ENCODE assay signal across 8 cellular contexts in genomic region chr7:101165958-101166602, GRCh38. TPM values are rescaled to one million over a fixed set of nuclear protein-coding genes. Genes with fewer than 3 reads are reported as not detected.
DNase-seq lines count a peak whose midpoint lies in the region; ATAC-seq and TF ChIP-seq lines count a peak whose summit lies in the region.

No MANE protein-coding gene starts in this region.

- H3K36me3 Mint-ChIP-seq in GM23338 (ENCODE audit: low read depth) (no peaks in the 10 kb centered on the region; the same call in 2 of the 3 replicates), immature natural killer cell (no peaks in the 10 kb centered on the region)
- H3K36me3 Mint-ChIP-seq in activated T-helper 1 cell treated with anti-CD3 and anti-CD28 coated beads, Interleukin-12 subunit alpha, Interleukin-12 subunit beta, Interleukin-2, Interleukin-4 antibody, amounts not matched to agents 30 ng/mL and 10 ng/mL and 1 ng/mL, durations not matched to agents 14 hours and 24 hours and 36 hours (ENCODE audit: low read depth): peaks cover 7% of the 10 kb centered on the region

- H3K27ac ChIP-seq in ACC112 (ENCODE audit: low read depth, low read length) (no peak overlapping the region), GM23338 (ENCODE audit: low read depth) (no peak overlapping the region)

- H3K27ac Mint-ChIP-seq in GM23338 (no peak overlapping the region), immature natural killer cell (peak overlapping the region in 4 of 6 donors; percentile 4 to 61 (median 56))
- peak overlapping the region; percentile 82 for H3K27ac Mint-ChIP-seq in activated T-helper 1 cell treated with anti-CD3 and anti-CD28 coated beads, Interleukin-12 subunit alpha, Interleukin-12 subunit beta, Interleukin-2, Interleukin-4 antibody, amounts not matched to agents 30 ng/mL and 10 ng/mL and 1 ng/mL, durations not matched to agents 14 hours and 24 hours and 36 hours

- peaks cover 10% of the 10 kb centered on the region; the same call in 1 of the 2 replicates for H4K20me1 ChIP-seq in GM23338 (replicated peaks; ENCODE audit: insufficient read depth)

- H3K27me3 Mint-ChIP-seq in GM23338 (ENCODE audit: insufficient read depth, low read depth, poor library complexity) (peaks cover 78% of the 10 kb centered on the region), immature natural killer cell (ENCODE audit: low read depth in 3 of 3) (peaks cover 49 to 62% (median 62%) of the 10 kb centered on the region in 3 donors)
- peaks cover 68% of the 10 kb centered on the region for H3K27me3 Mint-ChIP-seq in activated T-helper 1 cell treated with anti-CD3 and anti-CD28 coated beads, Interleukin-12 subunit alpha, Interleukin-12 subunit beta, Interleukin-2, Interleukin-4 antibody, amounts not matched to agents 30 ng/mL and 10 ng/mL and 1 ng/mL, durations not matched to agents 14 hours and 24 hours and 36 hours (ENCODE audit: insufficient read depth)

- no peaks in the 10 kb centered on the region; the same call in 1 of the 3 replicates for H3K9me3 Mint-ChIP-seq in GM23338
- H3K9me3 Mint-ChIP-seq in activated T-helper 1 cell treated with anti-CD3 and anti-CD28 coated beads, Interleukin-12 subunit alpha, Interleukin-12 subunit beta, Interleukin-2, Interleukin-4 antibody, amounts not matched to agents 30 ng/mL and 10 ng/mL and 1 ng/mL, durations not matched to agents 14 hours and 24 hours and 36 hours: no peaks in the 10 kb centered on the region
- peaks cover 0 to 11% (median 0%) of the 10 kb centered on the region in 6 donors for H3K9me3 Mint-ChIP-seq in immature natural killer cell

- peak; percentile 75 for DNase-seq in GM23338 (ENCODE audit: low spot score)
- no peak for DNase-seq in activated T-helper 1 cell treated with anti-CD3 and anti-CD28 coated beads, Interleukin-12 subunit alpha, Interleukin-12 subunit beta, Interleukin-2, Interleukin-4 antibody, amounts not matched to agents 30 ng/mL and 10 ng/mL and 1 ng/mL, durations not matched to agents 14 hours and 24 hours and 36 hours (ENCODE audit: low spot score)
- no peak for DNase-seq in immature natural killer cell
- DNase-seq in HuH-7.5 (ENCODE audit: low spot score): no peak
- DNase-seq in pons (ENCODE audit: low spot score): no peak
- no peak for DNase-seq in effector CD8-positive, alpha-beta T cell (lab: John Stamatoyannopoulos, UW)

- H3F3A ChIP-seq in GM23338 (replicated peaks; ENCODE audit: low read depth): peaks cover 25% of the 10 kb centered on the region

- H3K36me3 ChIP-seq in ACC112 (ENCODE audit: insufficient read depth, low read length): no peaks in the 10 kb centered on the region
- H3K36me3 ChIP-seq in GM23338 (ENCODE audit: insufficient read depth): no peaks in the 10 kb centered on the region

- H3K4me1 Mint-ChIP-seq in GM23338: peaks cover 59% of the 10 kb centered on the region
- peaks cover 60% of the 10 kb centered on the region for H3K4me1 Mint-ChIP-seq in activated T-helper 1 cell treated with anti-CD3 and anti-CD28 coated beads, Interleukin-12 subunit alpha, Interleukin-12 subunit beta, Interleukin-2, Interleukin-4 antibody, amounts not matched to agents 30 ng/mL and 10 ng/mL and 1 ng/mL, durations not matched to agents 14 hours and 24 hours and 36 hours (ENCODE audit: low read depth)
- peaks cover 31 to 32% of the 10 kb centered on the region in 2 donors for H3K4me1 Mint-ChIP-seq in immature natural killer cell

- no peak for ATAC-seq in GM23338
- no peak for ATAC-seq in GM19395 (IDR thresholded peaks at IDR 0.05; ENCODE audit: unreplicated experiment)

- intact Hi-C loops in activated T-helper 1 cell treated with anti-CD3 and anti-CD28 coated beads, Interleukin-12 subunit alpha, Interleukin-12 subunit beta, Interleukin-2, Interleukin-4 antibody, amounts not matched to agents 30 ng/mL and 10 ng/mL and 1 ng/mL, durations not matched to agents 14 hours and 24 hours and 36 hours (cut with micrococcal nuclease): loop anchor here (1.0 to 2.0 kb wide), 3 partner anchors 8 to 277 kb away; partner anchors contain the start of genes AP1S1 and UFSP1

- peak overlapping the region; percentile 78 for H3K4me3 Mint-ChIP-seq in GM23338
- H3K4me3 Mint-ChIP-seq in activated T-helper 1 cell treated with anti-CD3 and anti-CD28 coated beads, Interleukin-12 subunit alpha, Interleukin-12 subunit beta, Interleukin-2, Interleukin-4 antibody, amounts not matched to agents 30 ng/mL and 10 ng/mL and 1 ng/mL, durations not matched to agents 14 hours and 24 hours and 36 hours: peak overlapping the region; percentile 85
- H3K4me3 Mint-ChIP-seq in immature natural killer cell: peak overlapping the region; percentile 12 to 76 (median 66)

- H3K27me3 ChIP-seq in ACC112 (ENCODE audit: insufficient read depth, low read length) (peaks cover 45% of the 10 kb centered on the region), GM23338 (ENCODE audit: insufficient read depth) (peaks cover 89% of the 10 kb centered on the region)

- no peaks in the 10 kb centered on the region for H3K9me2 ChIP-seq in GM23338 (ENCODE audit: insufficient read depth)

- H3K79me2 ChIP-seq in ACC112 (ENCODE audit: control insufficient read depth, insufficient read depth, low read length, unreplicated experiment) (no peaks in the 10 kb centered on the region), GM23338 (replicated peaks; ENCODE audit: insufficient read depth) (no peaks in the 10 kb centered on the region)

- H3K4me1 ChIP-seq in ACC112 (ENCODE audit: control insufficient read depth, insufficient read depth, low read length, unreplicated experiment) (peaks cover 53% of the 10 kb centered on the region), GM23338 (ENCODE audit: insufficient read depth) (peaks cover 67% of the 10 kb centered on the region)

- H2AFZ ChIP-seq in ACC112 (ENCODE audit: low read length, unreplicated experiment): peak overlapping the region; percentile 69
- H2AFZ ChIP-seq in GM23338: no peak overlapping the region; the same call in 1 of the 2 replicates

- peak overlapping the region; percentile 98 for H3K4me2 ChIP-seq in GM23338

- no peak for TF ChIP-seq CTCF in GM23338 (conservative IDR thresholded peaks at IDR 0.05; ENCODE audit: low read depth in 2 of 2)

- peak overlapping the region; percentile 78 for H3K4me3 ChIP-seq in ACC112 (ENCODE audit: low read depth, low read length)
- H3K4me3 ChIP-seq in GM23338: peak overlapping the region; percentile 76

TF ChIP-seq in GM23338, 12 proteins besides CTCF, POLR2A, EP300 and RAD21 (continues in another document):
- TF ChIP-seq EZH2phosphoT487 (IDR thresholded peaks at IDR 0.05; ENCODE audit: unreplicated experiment) (peak; percentile 34), EZH2 (IDR thresholded peaks at IDR 0.05; ENCODE audit: low read depth, unreplicated experiment) (no peak)

RNA-seq across cellular contexts. Expression of gene VGF, which starts 0.7 kb away (rescaled TPM):
- 3.3 and 4.4 TPM in 2 replicates for total RNA-seq in GM23338 (2014; rRNA removed; shearing (Covaris generic))
- 2.6 and 3.0 TPM in 2 replicates for polyA plus RNA-seq in GM23338 (2016; fragmentation: Nextera tagmentation; extraction: Ambion mirVana)
- 0.10 and 0.21 TPM in 2 replicates for total RNA-seq in activated T-helper 1 cell treated with anti-CD3 and anti-CD28 coated beads, Interleukin-12 subunit alpha, Interleukin-12 subunit beta, Interleukin-2, Interleukin-4 antibody, amounts not matched to agents 30 ng/mL and 10 ng/mL and 1 ng/mL, durations not matched to agents 14 hours and 24 hours and 36 hours
- not detected for polyA plus RNA-seq in immature natural killer cell

RNA-seq across cellular contexts. Expression of gene AP1S1, which starts 11.8 kb away (rescaled TPM):
- 60.6 and 62.9 TPM in 2 replicates for total RNA-seq in GM23338 (2014; rRNA removed; shearing (Covaris generic))
- polyA plus RNA-seq in GM23338 (2016; fragmentation: Nextera tagmentation; extraction: Ambion mirVana): 11.5 and 12.2 TPM in 2 replicates
- total RNA-seq in activated T-helper 1 cell treated with anti-CD3 and anti-CD28 coated beads, Interleukin-12 subunit alpha, Interleukin-12 subunit beta, Interleukin-2, Interleukin-4 antibody, amounts not matched to agents 30 ng/mL and 10 ng/mL and 1 ng/mL, durations not matched to agents 14 hours and 24 hours and 36 hours: 45.7 and 53.3 TPM in 2 replicates
- polyA plus RNA-seq in immature natural killer cell: 1 to 10 TPM; 3.3 to 6.0 (median 3.6) TPM

RNA-seq across cellular contexts. Expression of gene NAT16, which starts 14.0 kb away (rescaled TPM):
- 0.21 TPM in 1 of 2 replicates, not detected in the other for total RNA-seq in GM23338 (2014; rRNA removed; shearing (Covaris generic))
- 0.31 and 0.57 TPM in 2 replicates for polyA plus RNA-seq in GM23338 (2016; fragmentation: Nextera tagmentation; extraction: Ambion mirVana)
- total RNA-seq in activated T-helper 1 cell treated with anti-CD3 and anti-CD28 coated beads, Interleukin-12 subunit alpha, Interleukin-12 subunit beta, Interleukin-2, Interleukin-4 antibody, amounts not matched to agents 30 ng/mL and 10 ng/mL and 1 ng/mL, durations not matched to agents 14 hours and 24 hours and 36 hours: 0.08 TPM in 1 of 2 replicates, not detected in the other
- polyA plus RNA-seq in immature natural killer cell: not detected

RNA-seq across cellular contexts. Expression of gene MOGAT3, which starts 34.8 kb away (rescaled TPM):
- total RNA-seq in GM23338 (2014; rRNA removed; shearing (Covaris generic)): 0.85 TPM in 1 of 2 replicates, not detected in the other
- 0.21 and 0.44 TPM in 2 replicates for polyA plus RNA-seq in GM23338 (2016; fragmentation: Nextera tagmentation; extraction: Ambion mirVana)
- not detected in 2 replicates for total RNA-seq in activated T-helper 1 cell treated with anti-CD3 and anti-CD28 coated beads, Interleukin-12 subunit alpha, Interleukin-12 subunit beta, Interleukin-2, Interleukin-4 antibody, amounts not matched to agents 30 ng/mL and 10 ng/mL and 1 ng/mL, durations not matched to agents 14 hours and 24 hours and 36 hours
- not detected for polyA plus RNA-seq in immature natural killer cell

RNA-seq across cellular contexts. Expression of gene SERPINE1, which starts 39.2 kb away (rescaled TPM):
- 0.97 and 2.0 TPM in 2 replicates for total RNA-seq in GM23338 (2014; rRNA removed; shearing (Covaris generic))
- polyA plus RNA-seq in GM23338 (2016; fragmentation: Nextera tagmentation; extraction: Ambion mirVana) (0.63 and 1.2 TPM in 2 replicates), immature natural killer cell (1 to 10 TPM in 2 of 3 donors, not detected in 1; 1.4 to 1.5 TPM)
- total RNA-seq in activated T-helper 1 cell treated with anti-CD3 and anti-CD28 coated beads, Interleukin-12 subunit alpha, Interleukin-12 subunit beta, Interleukin-2, Interleukin-4 antibody, amounts not matched to agents 30 ng/mL and 10 ng/mL and 1 ng/mL, durations not matched to agents 14 hours and 24 hours and 36 hours: 0.36 and 0.47 TPM in 2 replicates
